In genomic region chr7:108526768-108527017, GRCh38 we compare ENCODE assay signal across 8 cellular contexts. TPM values are rescaled to one million over a fixed set of nuclear protein-coding genes. Genes with fewer than 3 reads are reported as not detected.
A peak's percentile ranks its signal among the peaks of the same experiment; 100 is the strongest.
DNase-seq lines count a peak whose midpoint lies in the region; ATAC-seq and TF ChIP-seq lines count a peak whose summit lies in the region.

No MANE protein-coding gene starts in this region.

- H3K4me1 Mint-ChIP-seq in Calu3 (ENCODE audit: low read depth, unreplicated experiment) = peaks cover 28% of the 10 kb centered on the region

- no peak overlapping the region for H2BK5ac ChIP-seq in trophoblast cell (ENCODE audit: low read depth, low read length, poor library complexity)

- DNase-seq in Calu3 = no peak
- DNase-seq in SJCRH30 = no peak
- no peak for DNase-seq in trophoblast cell
- no peak for DNase-seq in NCI-H1048 (lab: John Stamatoyannopoulos, UW)
- DNase-seq in NCI-H1436 treated with DMSO at 0.1 percent for 48 hours (lab: John Stamatoyannopoulos, UW) = no peak
- no peak for DNase-seq in AG20443 (ENCODE audit: low spot score)

- no peak overlapping the region for H3K18ac ChIP-seq in trophoblast cell (ENCODE audit: low read length)

- TSS peak; percentile 79 for BruUV-seq in Calu3 (replicated peaks; lab: Mats Ljungman, UMichigan)

- H3K9ac ChIP-seq in trophoblast cell (ENCODE audit: low read length) = peak overlapping the region; percentile 23

- no peaks in the 10 kb centered on the region for H3K27me3 Mint-ChIP-seq in Calu3 (ENCODE audit: unreplicated experiment)

- H3K27me3 ChIP-seq in SJCRH30 (no peaks in the 10 kb centered on the region), esophagus (ENCODE audit: control insufficient read depth in 1 of 2, insufficient read depth in 2 of 2, low read length in 2 of 2) (no peaks in the 10 kb centered on the region), trophoblast cell (ENCODE audit: insufficient read depth, low read length) (no peaks in the 10 kb centered on the region)

- H3K14ac ChIP-seq in trophoblast cell (ENCODE audit: low read length) = no peak overlapping the region

- peak overlapping the region; percentile 60 for H4K12ac ChIP-seq in trophoblast cell (ENCODE audit: low read depth, low read length)

- H3K79me2 ChIP-seq in trophoblast cell (ENCODE audit: control insufficient read depth, insufficient read depth, low read length, poor library complexity) = peaks cover 6% of the 10 kb centered on the region

- H4K91ac ChIP-seq in trophoblast cell (ENCODE audit: low read depth, low read length) = peak overlapping the region; percentile 44

- H3K27ac ChIP-seq in SJCRH30 (peak overlapping the region; percentile 70), esophagus (ENCODE audit: low read depth in 2 of 2, low read length in 1 of 2) (peak overlapping the region; percentile 99), trophoblast cell (ENCODE audit: low read depth, low read length) (peak overlapping the region; percentile 63)

- H3K4me3 Mint-ChIP-seq in Calu3 (ENCODE audit: low read depth, unreplicated experiment) = peak overlapping the region; percentile 83

- H3K9me3 ChIP-seq in SJCRH30 (replicated peaks) = no peaks in the 10 kb centered on the region
- H3K9me3 ChIP-seq in esophagus (ENCODE audit: control insufficient read depth in 2 of 2, insufficient read depth in 1 of 2, low read depth in 1 of 2, low read length in 1 of 2) = no peaks in the 10 kb centered on the region
- no peaks in the 10 kb centered on the region for H3K9me3 ChIP-seq in trophoblast cell (ENCODE audit: insufficient read depth, low read depth, low read length)

- peak overlapping the region; percentile 72 for H4K8ac ChIP-seq in trophoblast cell (ENCODE audit: low read depth, low read length)

- 8 to 12% methylated on average over 3 of the region's 3 CpGs for WGBS in esophagus, 2 donors
- WGBS in trophoblast cell (ENCODE audit: extremely low coverage, insufficient coverage, insufficient read length) = no CpG with 5 or more reads among the region's 3 CpGs

- peaks cover 4% of the 10 kb centered on the region for H3K79me1 ChIP-seq in trophoblast cell (ENCODE audit: low read length)

- peaks cover 3% of the 10 kb centered on the region; the same call in 1 of the 2 replicates for H3K4me1 ChIP-seq in SJCRH30
- peaks cover 0 to 2% of the 10 kb centered on the region in 2 donors for H3K4me1 ChIP-seq in esophagus (ENCODE audit: control insufficient read depth in 2 of 2, insufficient read depth in 2 of 2, low read length in 1 of 2)
- H3K4me1 ChIP-seq in trophoblast cell (ENCODE audit: control insufficient read depth in 1 of 2, insufficient read depth in 2 of 2, low read length in 2 of 2) = peaks cover 4 to 8% of the 10 kb centered on the region in 2 experiments

- H2AK5ac ChIP-seq in trophoblast cell (ENCODE audit: low read length) = no peak overlapping the region

- H3K4me3 ChIP-seq in SJCRH30 = peak overlapping the region; percentile 77
- peak overlapping the region; percentile 80 to 83 for H3K4me3 ChIP-seq in esophagus (ENCODE audit: low read depth in 1 of 2, low read length in 2 of 2)
- peak overlapping the region; percentile 95 for H3K4me3 ChIP-seq in trophoblast cell (ENCODE audit: low read depth, low read length)

- CTCF ChIA-PET in Calu3 (lab: Charles Lee) = no interaction called here

- no peak overlapping the region for H2AFZ ChIP-seq in trophoblast cell (ENCODE audit: insufficient read depth, low read length, poor library complexity)

- H3K36me3 ChIP-seq in SJCRH30 (no peaks in the 10 kb centered on the region), esophagus (ENCODE audit: control insufficient read depth in 2 of 2, insufficient read depth in 2 of 2, low read length in 1 of 2) (no peaks in the 10 kb centered on the region), trophoblast cell (ENCODE audit: control insufficient read depth in 1 of 2, insufficient read depth in 2 of 2, low read length in 2 of 2) (no peaks in the 10 kb centered on the region)

- H3K9me3 Mint-ChIP-seq in Calu3 (ENCODE audit: low read depth, unreplicated experiment) = no peaks in the 10 kb centered on the region

- no peak overlapping the region for H2BK120ac ChIP-seq in trophoblast cell (ENCODE audit: insufficient read depth, low read length, poor library complexity)

- no peak overlapping the region for H2BK12ac ChIP-seq in trophoblast cell (ENCODE audit: low read length)

- peak overlapping the region; percentile 98 for H3K27ac Mint-ChIP-seq in Calu3 (ENCODE audit: unreplicated experiment)

- H3K23ac ChIP-seq in trophoblast cell (ENCODE audit: low read length) = no peak overlapping the region

- H3K4ac ChIP-seq in trophoblast cell (ENCODE audit: low read depth, low read length) = no peak overlapping the region

- no peak for TF ChIP-seq CTCF in Calu3 (IDR thresholded peaks at IDR 0.05; ENCODE audit: unreplicated experiment)

- ATAC-seq in GM21360 (IDR thresholded peaks at IDR 0.05; ENCODE audit: unreplicated experiment) = no peak

- H3K36me3 Mint-ChIP-seq in Calu3 (ENCODE audit: insufficient read depth, unreplicated experiment) = peaks cover 24% of the 10 kb centered on the region

- intact Hi-C loops in Calu3 (cut with micrococcal nuclease; ENCODE audit: unreplicated experiment) = loop anchor here (5.0 kb wide), 1 partner anchor 41 kb away; the partner anchor contains the start of genes DNAJB9 and THAP5

- H3K4me2 ChIP-seq in trophoblast cell (ENCODE audit: low read length) = peak overlapping the region; percentile 73

RNA-seq across cellular contexts. Expression of gene PNPLA8, which starts 0.8 kb away (rescaled TPM):
- 6.9 and 8.3 TPM in 2 replicates for total RNA-seq in Calu3 (2022)
- total RNA-seq in SJCRH30 (2014; rRNA removed; shearing (Covaris generic)) = 23.7 and 27.9 TPM in 2 replicates
- 10 to 100 TPM; 11.4 to 13.7 TPM for polyA plus RNA-seq in esophagus
- 24.4 and 25.3 TPM in 2 replicates for polyA plus RNA-seq in trophoblast cell (2013)

RNA-seq across cellular contexts. Expression of gene THAP5, which starts 42.8 kb away (rescaled TPM):
- total RNA-seq in Calu3 (2022) = 15.8 and 18.3 TPM in 2 replicates
- total RNA-seq in SJCRH30 (2014; rRNA removed; shearing (Covaris generic)) = 45.4 and 52.1 TPM in 2 replicates
- 1 to 10 TPM; 3.6 TPM for polyA plus RNA-seq in esophagus
- polyA plus RNA-seq in trophoblast cell (2013) = 21.4 and 21.9 TPM in 2 replicates

RNA-seq across cellular contexts. Expression of gene DNAJB9, which starts 43.0 kb away (rescaled TPM):
- total RNA-seq in Calu3 (2022) = 13.3 TPM in 2 replicates
- 18.4 and 18.5 TPM in 2 replicates for total RNA-seq in SJCRH30 (2014; rRNA removed; shearing (Covaris generic))
- 1 to 10 TPM; 3.6 to 5.5 TPM for polyA plus RNA-seq in esophagus
- polyA plus RNA-seq in trophoblast cell (2013) = 135 and 142 TPM in 2 replicates
